In the genomic region with DNA sequence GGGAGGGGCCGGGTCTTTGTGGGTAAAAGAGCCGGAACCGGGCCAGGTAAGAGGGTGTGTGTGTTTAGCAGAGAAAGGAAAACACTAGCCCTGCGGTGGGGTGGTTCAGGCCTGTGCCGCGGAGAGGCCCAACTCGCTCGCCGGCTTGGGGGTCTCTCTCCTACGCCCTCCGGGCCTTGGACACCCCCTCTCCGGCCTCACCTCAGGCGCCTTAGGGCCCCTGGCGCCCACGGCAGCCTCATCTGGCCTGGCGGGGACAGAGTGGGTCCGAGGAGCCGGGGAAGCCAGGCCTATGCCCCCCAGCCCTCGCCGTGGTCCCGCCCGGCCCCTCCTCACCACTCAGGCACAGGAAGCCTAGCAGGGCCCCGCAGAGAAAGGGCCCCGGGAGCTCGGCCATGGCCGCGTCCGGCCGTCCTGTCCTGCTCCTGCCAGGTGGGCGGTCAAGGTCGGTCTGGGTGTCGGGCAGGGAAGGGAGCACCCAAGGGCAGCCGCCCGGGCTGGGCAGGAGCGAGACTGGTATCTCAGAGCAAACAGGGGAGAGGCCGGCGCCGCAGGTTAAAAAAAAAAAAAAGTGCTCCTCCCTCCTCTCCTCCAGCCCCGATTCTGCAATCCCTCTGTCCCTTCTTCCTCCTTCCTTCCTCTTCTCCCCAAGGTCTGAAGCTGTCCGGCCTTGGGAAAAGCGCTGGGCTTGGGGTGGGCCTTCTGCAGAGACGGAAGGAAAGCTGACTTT, we compare ENCODE assay signal across 1 cellular context.
TF ChIP-seq lines count a peak whose summit lies in the region.

A gene with protein sequence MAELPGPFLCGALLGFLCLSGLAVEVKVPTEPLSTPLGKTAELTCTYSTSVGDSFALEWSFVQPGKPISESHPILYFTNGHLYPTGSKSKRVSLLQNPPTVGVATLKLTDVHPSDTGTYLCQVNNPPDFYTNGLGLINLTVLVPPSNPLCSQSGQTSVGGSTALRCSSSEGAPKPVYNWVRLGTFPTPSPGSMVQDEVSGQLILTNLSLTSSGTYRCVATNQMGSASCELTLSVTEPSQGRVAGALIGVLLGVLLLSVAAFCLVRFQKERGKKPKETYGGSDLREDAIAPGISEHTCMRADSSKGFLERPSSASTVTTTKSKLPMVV (minus strand): TSS at position 515 of the 730 bp plus-strand sequence. CDS start 118 bp downstream, at position 397.

TF ChIP-seq in HepG2, 621 proteins besides CTCF, POLR2A, EP300 and RAD21 (continued from another document):
- TF ChIP-seq, protein P1, sequence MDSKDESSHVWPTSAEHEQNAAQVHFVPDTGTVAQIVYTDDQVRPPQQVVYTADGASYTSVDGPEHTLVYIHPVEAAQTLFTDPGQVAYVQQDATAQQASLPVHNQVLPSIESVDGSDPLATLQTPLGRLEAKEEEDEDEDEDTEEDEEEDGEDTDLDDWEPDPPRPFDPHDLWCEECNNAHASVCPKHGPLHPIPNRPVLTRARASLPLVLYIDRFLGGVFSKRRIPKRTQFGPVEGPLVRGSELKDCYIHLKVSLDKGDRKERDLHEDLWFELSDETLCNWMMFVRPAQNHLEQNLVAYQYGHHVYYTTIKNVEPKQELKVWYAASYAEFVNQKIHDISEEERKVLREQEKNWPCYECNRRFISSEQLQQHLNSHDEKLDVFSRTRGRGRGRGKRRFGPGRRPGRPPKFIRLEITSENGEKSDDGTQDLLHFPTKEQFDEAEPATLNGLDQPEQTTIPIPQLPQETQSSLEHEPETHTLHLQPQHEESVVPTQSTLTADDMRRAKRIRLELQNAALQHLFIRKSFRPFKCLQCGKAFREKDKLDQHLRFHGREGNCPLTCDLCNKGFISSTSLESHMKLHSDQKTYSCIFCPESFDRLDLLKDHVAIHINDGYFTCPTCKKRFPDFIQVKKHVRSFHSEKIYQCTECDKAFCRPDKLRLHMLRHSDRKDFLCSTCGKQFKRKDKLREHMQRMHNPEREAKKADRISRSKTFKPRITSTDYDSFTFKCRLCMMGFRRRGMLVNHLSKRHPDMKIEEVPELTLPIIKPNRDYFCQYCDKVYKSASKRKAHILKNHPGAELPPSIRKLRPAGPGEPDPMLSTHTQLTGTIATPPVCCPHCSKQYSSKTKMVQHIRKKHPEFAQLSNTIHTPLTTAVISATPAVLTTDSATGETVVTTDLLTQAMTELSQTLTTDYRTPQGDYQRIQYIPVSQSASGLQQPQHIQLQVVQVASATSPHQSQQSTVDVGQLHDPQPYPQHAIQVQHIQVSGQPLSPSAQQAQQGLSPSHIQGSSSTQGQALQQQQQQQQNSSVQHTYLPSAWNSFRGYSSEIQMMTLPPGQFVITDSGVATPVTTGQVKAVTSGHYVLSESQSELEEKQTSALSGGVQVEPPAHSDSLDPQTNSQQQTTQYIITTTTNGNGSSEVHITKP (CRISPR knock-in tag; IDR thresholded peaks at IDR 0.05; ENCODE audit: low read depth): peak; percentile 93
- peak; percentile 87 for TF ChIP-seq ZNF263 (CRISPR knock-in tag; IDR thresholded peaks at IDR 0.05)
- no peak for TF ChIP-seq TMF1 (CRISPR knock-in tag; IDR thresholded peaks at IDR 0.05; ENCODE audit: low read depth)
- peak; percentile 58; the same call in 1 of the 2 replicates for TF ChIP-seq ZGPAT (CRISPR knock-in tag; IDR thresholded peaks at IDR 0.05)
- no peak for TF ChIP-seq ZBTB7A (CRISPR knock-in tag; IDR thresholded peaks at IDR 0.05)
- no peak for TF ChIP-seq CAMTA2 (CRISPR knock-in tag; IDR thresholded peaks at IDR 0.05; ENCODE audit: borderline replicate concordance)
- TF ChIP-seq ZNF280D (CRISPR knock-in tag; IDR thresholded peaks at IDR 0.05): no peak
- peak; percentile 53; the same call in 1 of the 2 replicates for TF ChIP-seq GABPB1 (CRISPR knock-in tag; IDR thresholded peaks at IDR 0.05)
- TF ChIP-seq, protein P2, sequence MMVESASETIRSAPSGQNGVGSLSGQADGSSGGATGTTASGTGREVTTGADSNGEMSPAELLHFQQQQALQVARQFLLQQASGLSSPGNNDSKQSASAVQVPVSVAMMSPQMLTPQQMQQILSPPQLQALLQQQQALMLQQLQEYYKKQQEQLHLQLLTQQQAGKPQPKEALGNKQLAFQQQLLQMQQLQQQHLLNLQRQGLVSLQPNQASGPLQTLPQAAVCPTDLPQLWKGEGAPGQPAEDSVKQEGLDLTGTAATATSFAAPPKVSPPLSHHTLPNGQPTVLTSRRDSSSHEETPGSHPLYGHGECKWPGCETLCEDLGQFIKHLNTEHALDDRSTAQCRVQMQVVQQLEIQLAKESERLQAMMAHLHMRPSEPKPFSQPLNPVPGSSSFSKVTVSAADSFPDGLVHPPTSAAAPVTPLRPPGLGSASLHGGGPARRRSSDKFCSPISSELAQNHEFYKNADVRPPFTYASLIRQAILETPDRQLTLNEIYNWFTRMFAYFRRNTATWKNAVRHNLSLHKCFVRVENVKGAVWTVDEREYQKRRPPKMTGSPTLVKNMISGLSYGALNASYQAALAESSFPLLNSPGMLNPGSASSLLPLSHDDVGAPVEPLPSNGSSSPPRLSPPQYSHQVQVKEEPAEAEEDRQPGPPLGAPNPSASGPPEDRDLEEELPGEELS (CRISPR knock-in tag; IDR thresholded peaks at IDR 0.05): 0 out of 2 replicates have a peak, but pooled peaks have one; percentile 22
- TF ChIP-seq PHF21A (CRISPR knock-in tag; IDR thresholded peaks at IDR 0.05): 0 out of 2 replicates have a peak, but pooled peaks have one; percentile 21
- no peak for TF ChIP-seq E2F2 (CRISPR knock-in tag; IDR thresholded peaks at IDR 0.05; ENCODE audit: borderline replicate concordance)
- 0 out of 2 replicates have a peak, but pooled peaks have one; percentile 30 for TF ChIP-seq ZFP90 (CRISPR knock-in tag; IDR thresholded peaks at IDR 0.05; ENCODE audit: borderline replicate concordance)
- no peak for TF ChIP-seq ZNF574 (CRISPR knock-in tag; IDR thresholded peaks at IDR 0.05)
- no peak for TF ChIP-seq TARDBP (CRISPR knock-in tag; IDR thresholded peaks at IDR 0.05)
- TF ChIP-seq RXRA (CRISPR knock-in tag; IDR thresholded peaks at IDR 0.05): peak; percentile 55; the same call in 1 of the 2 replicates
- TF ChIP-seq HCFC1 (IDR thresholded peaks at IDR 0.05; ENCODE audit: low read depth, low read length): no peak
- TF ChIP-seq HOXA3 (CRISPR knock-in tag; IDR thresholded peaks at IDR 0.05): 0 out of 2 replicates have a peak, but pooled peaks have one; percentile 2
- TF ChIP-seq ZNF225 (CRISPR knock-in tag; IDR thresholded peaks at IDR 0.05): no peak
